Comparison of ENCODE assay signal across 1 cellular context in the genomic region with DNA sequence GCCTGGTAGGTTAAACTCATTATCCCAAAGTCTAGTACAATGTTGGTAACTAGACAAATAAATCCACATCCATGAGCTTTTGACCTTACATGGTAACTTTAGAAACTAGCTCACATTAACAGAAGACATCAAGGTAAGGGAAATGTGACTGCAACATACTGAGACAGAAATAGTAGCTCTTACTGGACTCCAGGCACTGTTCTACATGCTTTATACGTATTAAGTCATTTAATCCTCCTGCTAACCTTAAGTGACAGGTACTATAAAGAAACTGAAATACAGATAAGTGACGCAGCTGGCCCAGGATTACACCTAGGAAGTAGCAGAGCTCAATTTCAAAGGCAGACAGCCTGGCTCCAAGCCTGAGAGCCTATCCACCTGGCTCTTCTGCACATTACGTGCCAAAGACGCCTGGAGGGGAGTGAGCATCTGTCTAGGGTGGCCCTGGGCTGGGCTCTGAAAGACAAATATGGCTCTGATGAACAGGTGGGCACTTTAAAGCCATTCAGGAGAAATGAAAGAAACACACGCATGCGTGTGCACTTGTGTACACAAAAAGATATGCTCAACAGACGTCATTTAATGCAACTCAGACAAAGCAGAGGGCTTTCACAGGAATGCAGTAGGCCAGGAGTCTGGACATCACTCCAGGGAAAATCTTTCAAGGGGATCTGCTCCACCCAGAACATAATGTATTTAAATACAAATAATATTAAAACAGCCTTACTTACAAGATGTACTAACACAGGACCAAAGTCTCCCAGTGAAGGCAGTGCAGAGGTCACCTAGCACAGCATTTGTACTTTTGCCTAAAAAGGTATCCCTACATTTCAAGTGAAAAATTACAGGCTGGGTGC.
TF ChIP-seq lines count a peak whose summit lies in the region.

No MANE protein-coding gene starts in this region.

TF ChIP-seq in HepG2, 621 proteins besides CTCF, POLR2A, EP300 and RAD21 (continued from another document and continues in another):
- TF ChIP-seq ZNF317 (CRISPR knock-in tag; IDR thresholded peaks at IDR 0.05) (no peak), RXRA (CRISPR knock-in tag; IDR thresholded peaks at IDR 0.05) (no peak; the same call in 1 of the 2 replicates), KLF9 (CRISPR knock-in tag; IDR thresholded peaks at IDR 0.05; ENCODE audit: low read depth) (no peak), TOPORS (CRISPR knock-in tag; IDR thresholded peaks at IDR 0.05) (no peak), ZNF331 (CRISPR knock-in tag; IDR thresholded peaks at IDR 0.05) (peak; percentile 16; the same call in 1 of the 2 replicates), PTBP1 (IDR thresholded peaks at IDR 0.05; ENCODE audit: low read depth, low read length, poor library complexity, severe bottlenecking) (no peak), RBAK (CRISPR knock-in tag; IDR thresholded peaks at IDR 0.05) (no peak), ZNF207 (IDR thresholded peaks at IDR 0.05; ENCODE audit: borderline replicate concordance) (no peak), NFE2L1 (CRISPR knock-in tag; IDR thresholded peaks at IDR 0.05; ENCODE audit: borderline replicate concordance) (no peak), SOX13 (IDR thresholded peaks at IDR 0.05) (no peak), SOX13 (CRISPR knock-in tag; conservative IDR thresholded peaks at IDR 0.05 in 1 of 2, IDR thresholded peaks at IDR 0.05 in 1 of 2) (peak in 1 of 2 experiments; percentile 11; a peak in 1 of 4 replicates), MXI1 (IDR thresholded peaks at IDR 0.05; ENCODE audit: borderline replicate concordance, low read depth, low read length) (0 out of 3 replicates have a peak, but pooled peaks have one; percentile 16), MATR3 (CRISPR knock-in tag; IDR thresholded peaks at IDR 0.05) (no peak)
- TF ChIP-seq, protein P1, sequence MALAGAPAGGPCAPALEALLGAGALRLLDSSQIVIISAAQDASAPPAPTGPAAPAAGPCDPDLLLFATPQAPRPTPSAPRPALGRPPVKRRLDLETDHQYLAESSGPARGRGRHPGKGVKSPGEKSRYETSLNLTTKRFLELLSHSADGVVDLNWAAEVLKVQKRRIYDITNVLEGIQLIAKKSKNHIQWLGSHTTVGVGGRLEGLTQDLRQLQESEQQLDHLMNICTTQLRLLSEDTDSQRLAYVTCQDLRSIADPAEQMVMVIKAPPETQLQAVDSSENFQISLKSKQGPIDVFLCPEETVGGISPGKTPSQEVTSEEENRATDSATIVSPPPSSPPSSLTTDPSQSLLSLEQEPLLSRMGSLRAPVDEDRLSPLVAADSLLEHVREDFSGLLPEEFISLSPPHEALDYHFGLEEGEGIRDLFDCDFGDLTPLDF (CRISPR knock-in tag; IDR thresholded peaks at IDR 0.05), result no peak
- TF ChIP-seq, protein P2, sequence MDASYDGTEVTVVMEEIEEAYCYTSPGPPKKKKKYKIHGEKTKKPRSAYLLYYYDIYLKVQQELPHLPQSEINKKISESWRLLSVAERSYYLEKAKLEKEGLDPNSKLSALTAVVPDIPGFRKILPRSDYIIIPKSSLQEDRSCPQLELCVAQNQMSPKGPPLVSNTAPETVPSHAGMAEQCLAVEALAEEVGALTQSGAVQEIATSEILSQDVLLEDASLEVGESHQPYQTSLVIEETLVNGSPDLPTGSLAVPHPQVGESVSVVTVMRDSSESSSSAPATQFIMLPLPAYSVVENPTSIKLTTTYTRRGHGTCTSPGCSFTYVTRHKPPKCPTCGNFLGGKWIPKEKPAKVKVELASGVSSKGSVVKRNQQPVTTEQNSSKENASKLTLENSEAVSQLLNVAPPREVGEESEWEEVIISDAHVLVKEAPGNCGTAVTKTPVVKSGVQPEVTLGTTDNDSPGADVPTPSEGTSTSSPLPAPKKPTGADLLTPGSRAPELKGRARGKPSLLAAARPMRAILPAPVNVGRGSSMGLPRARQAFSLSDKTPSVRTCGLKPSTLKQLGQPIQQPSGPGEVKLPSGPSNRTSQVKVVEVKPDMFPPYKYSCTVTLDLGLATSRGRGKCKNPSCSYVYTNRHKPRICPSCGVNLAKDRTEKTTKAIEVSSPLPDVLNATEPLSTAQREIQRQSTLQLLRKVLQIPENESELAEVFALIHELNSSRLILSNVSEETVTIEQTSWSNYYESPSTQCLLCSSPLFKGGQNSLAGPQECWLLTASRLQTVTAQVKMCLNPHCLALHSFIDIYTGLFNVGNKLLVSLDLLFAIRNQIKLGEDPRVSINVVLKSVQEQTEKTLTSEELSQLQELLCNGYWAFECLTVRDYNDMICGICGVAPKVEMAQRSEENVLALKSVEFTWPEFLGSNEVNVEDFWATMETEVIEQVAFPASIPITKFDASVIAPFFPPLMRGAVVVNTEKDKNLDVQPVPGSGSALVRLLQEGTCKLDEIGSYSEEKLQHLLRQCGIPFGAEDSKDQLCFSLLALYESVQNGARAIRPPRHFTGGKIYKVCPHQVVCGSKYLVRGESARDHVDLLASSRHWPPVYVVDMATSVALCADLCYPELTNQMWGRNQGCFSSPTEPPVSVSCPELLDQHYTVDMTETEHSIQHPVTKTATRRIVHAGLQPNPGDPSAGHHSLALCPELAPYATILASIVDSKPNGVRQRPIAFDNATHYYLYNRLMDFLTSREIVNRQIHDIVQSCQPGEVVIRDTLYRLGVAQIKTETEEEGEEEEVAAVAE (CRISPR knock-in tag; IDR thresholded peaks at IDR 0.05; ENCODE audit: borderline replicate concordance), result no peak
- TF ChIP-seq, protein P3, sequence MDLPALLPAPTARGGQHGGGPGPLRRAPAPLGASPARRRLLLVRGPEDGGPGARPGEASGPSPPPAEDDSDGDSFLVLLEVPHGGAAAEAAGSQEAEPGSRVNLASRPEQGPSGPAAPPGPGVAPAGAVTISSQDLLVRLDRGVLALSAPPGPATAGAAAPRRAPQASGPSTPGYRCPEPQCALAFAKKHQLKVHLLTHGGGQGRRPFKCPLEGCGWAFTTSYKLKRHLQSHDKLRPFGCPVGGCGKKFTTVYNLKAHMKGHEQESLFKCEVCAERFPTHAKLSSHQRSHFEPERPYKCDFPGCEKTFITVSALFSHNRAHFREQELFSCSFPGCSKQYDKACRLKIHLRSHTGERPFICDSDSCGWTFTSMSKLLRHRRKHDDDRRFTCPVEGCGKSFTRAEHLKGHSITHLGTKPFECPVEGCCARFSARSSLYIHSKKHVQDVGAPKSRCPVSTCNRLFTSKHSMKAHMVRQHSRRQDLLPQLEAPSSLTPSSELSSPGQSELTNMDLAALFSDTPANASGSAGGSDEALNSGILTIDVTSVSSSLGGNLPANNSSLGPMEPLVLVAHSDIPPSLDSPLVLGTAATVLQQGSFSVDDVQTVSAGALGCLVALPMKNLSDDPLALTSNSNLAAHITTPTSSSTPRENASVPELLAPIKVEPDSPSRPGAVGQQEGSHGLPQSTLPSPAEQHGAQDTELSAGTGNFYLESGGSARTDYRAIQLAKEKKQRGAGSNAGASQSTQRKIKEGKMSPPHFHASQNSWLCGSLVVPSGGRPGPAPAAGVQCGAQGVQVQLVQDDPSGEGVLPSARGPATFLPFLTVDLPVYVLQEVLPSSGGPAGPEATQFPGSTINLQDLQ (CRISPR knock-in tag; IDR thresholded peaks at IDR 0.05), result no peak
- TF ChIP-seq, protein P4, sequence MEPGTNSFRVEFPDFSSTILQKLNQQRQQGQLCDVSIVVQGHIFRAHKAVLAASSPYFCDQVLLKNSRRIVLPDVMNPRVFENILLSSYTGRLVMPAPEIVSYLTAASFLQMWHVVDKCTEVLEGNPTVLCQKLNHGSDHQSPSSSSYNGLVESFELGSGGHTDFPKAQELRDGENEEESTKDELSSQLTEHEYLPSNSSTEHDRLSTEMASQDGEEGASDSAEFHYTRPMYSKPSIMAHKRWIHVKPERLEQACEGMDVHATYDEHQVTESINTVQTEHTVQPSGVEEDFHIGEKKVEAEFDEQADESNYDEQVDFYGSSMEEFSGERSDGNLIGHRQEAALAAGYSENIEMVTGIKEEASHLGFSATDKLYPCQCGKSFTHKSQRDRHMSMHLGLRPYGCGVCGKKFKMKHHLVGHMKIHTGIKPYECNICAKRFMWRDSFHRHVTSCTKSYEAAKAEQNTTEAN (CRISPR knock-in tag; conservative IDR thresholded peaks at IDR 0.05), result no peak
- TF ChIP-seq, protein P5, sequence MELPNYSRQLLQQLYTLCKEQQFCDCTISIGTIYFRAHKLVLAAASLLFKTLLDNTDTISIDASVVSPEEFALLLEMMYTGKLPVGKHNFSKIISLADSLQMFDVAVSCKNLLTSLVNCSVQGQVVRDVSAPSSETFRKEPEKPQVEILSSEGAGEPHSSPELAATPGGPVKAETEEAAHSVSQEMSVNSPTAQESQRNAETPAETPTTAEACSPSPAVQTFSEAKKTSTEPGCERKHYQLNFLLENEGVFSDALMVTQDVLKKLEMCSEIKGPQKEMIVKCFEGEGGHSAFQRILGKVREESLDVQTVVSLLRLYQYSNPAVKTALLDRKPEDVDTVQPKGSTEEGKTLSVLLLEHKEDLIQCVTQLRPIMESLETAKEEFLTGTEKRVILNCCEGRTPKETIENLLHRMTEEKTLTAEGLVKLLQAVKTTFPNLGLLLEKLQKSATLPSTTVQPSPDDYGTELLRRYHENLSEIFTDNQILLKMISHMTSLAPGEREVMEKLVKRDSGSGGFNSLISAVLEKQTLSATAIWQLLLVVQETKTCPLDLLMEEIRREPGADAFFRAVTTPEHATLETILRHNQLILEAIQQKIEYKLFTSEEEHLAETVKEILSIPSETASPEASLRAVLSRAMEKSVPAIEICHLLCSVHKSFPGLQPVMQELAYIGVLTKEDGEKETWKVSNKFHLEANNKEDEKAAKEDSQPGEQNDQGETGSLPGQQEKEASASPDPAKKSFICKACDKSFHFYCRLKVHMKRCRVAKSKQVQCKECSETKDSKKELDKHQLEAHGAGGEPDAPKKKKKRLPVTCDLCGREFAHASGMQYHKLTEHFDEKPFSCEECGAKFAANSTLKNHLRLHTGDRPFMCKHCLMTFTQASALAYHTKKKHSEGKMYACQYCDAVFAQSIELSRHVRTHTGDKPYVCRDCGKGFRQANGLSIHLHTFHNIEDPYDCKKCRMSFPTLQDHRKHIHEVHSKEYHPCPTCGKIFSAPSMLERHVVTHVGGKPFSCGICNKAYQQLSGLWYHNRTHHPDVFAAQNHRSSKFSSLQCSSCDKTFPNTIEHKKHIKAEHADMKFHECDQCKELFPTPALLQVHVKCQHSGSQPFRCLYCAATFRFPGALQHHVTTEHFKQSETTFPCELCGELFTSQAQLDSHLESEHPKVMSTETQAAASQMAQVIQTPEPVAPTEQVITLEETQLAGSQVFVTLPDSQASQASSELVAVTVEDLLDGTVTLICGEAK (IDR thresholded peaks at IDR 0.05), result no peak
- TF ChIP-seq, protein P5 (CRISPR knock-in tag; IDR thresholded peaks at IDR 0.05), result no peak
- TF ChIP-seq, protein P6, sequence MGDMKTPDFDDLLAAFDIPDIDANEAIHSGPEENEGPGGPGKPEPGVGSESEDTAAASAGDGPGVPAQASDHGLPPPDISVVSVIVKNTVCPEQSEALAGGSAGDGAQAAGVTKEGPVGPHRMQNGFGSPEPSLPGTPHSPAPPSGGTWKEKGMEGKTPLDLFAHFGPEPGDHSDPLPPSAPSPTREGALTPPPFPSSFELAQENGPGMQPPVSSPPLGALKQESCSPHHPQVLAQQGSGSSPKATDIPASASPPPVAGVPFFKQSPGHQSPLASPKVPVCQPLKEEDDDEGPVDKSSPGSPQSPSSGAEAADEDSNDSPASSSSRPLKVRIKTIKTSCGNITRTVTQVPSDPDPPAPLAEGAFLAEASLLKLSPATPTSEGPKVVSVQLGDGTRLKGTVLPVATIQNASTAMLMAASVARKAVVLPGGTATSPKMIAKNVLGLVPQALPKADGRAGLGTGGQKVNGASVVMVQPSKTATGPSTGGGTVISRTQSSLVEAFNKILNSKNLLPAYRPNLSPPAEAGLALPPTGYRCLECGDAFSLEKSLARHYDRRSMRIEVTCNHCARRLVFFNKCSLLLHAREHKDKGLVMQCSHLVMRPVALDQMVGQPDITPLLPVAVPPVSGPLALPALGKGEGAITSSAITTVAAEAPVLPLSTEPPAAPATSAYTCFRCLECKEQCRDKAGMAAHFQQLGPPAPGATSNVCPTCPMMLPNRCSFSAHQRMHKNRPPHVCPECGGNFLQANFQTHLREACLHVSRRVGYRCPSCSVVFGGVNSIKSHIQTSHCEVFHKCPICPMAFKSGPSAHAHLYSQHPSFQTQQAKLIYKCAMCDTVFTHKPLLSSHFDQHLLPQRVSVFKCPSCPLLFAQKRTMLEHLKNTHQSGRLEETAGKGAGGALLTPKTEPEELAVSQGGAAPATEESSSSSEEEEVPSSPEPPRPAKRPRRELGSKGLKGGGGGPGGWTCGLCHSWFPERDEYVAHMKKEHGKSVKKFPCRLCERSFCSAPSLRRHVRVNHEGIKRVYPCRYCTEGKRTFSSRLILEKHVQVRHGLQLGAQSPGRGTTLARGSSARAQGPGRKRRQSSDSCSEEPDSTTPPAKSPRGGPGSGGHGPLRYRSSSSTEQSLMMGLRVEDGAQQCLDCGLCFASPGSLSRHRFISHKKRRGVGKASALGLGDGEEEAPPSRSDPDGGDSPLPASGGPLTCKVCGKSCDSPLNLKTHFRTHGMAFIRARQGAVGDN (CRISPR knock-in tag; IDR thresholded peaks at IDR 0.05), result peak; percentile 25; the same call in 1 of the 2 replicates
